1 cellular context compared by ENCODE assay signal in genomic region chr6:3869632-3870527, GRCh38.
TF ChIP-seq lines count a peak whose summit lies in the region.

No MANE protein-coding gene starts in this region.

TF ChIP-seq in HepG2, 621 proteins besides CTCF, POLR2A, EP300 and RAD21 (continues in another document):
- no peak for TF ChIP-seq KLF12 (CRISPR knock-in tag; IDR thresholded peaks at IDR 0.05; ENCODE audit: borderline replicate concordance)
- peak; percentile 88 for TF ChIP-seq ERF (CRISPR knock-in tag; IDR thresholded peaks at IDR 0.05)
- no peak for TF ChIP-seq ZNF737 (CRISPR knock-in tag; IDR thresholded peaks at IDR 0.05; ENCODE audit: borderline replicate concordance)
- peak; percentile 93 for TF ChIP-seq HDAC2 (CRISPR knock-in tag; IDR thresholded peaks at IDR 0.05)
- no peak for TF ChIP-seq ARNT2 (CRISPR knock-in tag; IDR thresholded peaks at IDR 0.05; ENCODE audit: low read depth)
- TF ChIP-seq MTF1 (CRISPR knock-in tag; IDR thresholded peaks at IDR 0.05), result no peak
- TF ChIP-seq ATF6 (CRISPR knock-in tag; conservative IDR thresholded peaks at IDR 0.05), result peak; percentile 59; the same call in 1 of the 2 replicates
- TF ChIP-seq, protein P1, sequence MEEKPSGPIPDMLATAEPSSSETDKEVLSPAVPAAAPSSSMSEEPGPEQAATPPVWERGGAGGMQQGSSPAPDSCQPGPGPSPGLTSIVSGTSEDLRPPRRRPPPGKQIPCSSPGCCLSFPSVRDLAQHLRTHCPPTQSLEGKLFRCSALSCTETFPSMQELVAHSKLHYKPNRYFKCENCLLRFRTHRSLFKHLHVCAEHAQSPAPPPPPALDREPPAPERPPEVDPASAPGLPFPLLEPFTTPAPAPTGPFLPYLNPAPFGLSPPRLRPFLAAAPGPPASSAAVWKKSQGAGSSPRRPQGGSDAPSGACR (CRISPR knock-in tag; IDR thresholded peaks at IDR 0.05), result no peak
- TF ChIP-seq ZNF282 (IDR thresholded peaks at IDR 0.05; ENCODE audit: partially characterized antibody), result no peak
- TF ChIP-seq, protein P2, sequence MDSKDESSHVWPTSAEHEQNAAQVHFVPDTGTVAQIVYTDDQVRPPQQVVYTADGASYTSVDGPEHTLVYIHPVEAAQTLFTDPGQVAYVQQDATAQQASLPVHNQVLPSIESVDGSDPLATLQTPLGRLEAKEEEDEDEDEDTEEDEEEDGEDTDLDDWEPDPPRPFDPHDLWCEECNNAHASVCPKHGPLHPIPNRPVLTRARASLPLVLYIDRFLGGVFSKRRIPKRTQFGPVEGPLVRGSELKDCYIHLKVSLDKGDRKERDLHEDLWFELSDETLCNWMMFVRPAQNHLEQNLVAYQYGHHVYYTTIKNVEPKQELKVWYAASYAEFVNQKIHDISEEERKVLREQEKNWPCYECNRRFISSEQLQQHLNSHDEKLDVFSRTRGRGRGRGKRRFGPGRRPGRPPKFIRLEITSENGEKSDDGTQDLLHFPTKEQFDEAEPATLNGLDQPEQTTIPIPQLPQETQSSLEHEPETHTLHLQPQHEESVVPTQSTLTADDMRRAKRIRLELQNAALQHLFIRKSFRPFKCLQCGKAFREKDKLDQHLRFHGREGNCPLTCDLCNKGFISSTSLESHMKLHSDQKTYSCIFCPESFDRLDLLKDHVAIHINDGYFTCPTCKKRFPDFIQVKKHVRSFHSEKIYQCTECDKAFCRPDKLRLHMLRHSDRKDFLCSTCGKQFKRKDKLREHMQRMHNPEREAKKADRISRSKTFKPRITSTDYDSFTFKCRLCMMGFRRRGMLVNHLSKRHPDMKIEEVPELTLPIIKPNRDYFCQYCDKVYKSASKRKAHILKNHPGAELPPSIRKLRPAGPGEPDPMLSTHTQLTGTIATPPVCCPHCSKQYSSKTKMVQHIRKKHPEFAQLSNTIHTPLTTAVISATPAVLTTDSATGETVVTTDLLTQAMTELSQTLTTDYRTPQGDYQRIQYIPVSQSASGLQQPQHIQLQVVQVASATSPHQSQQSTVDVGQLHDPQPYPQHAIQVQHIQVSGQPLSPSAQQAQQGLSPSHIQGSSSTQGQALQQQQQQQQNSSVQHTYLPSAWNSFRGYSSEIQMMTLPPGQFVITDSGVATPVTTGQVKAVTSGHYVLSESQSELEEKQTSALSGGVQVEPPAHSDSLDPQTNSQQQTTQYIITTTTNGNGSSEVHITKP (CRISPR knock-in tag; IDR thresholded peaks at IDR 0.05; ENCODE audit: low read depth), result peak; percentile 64; the same call in 1 of the 2 replicates
- TF ChIP-seq ZNF18 (CRISPR knock-in tag; IDR thresholded peaks at IDR 0.05; ENCODE audit: insufficient replicate concordance), result no peak
- no peak for TF ChIP-seq KMT2B (CRISPR knock-in tag; IDR thresholded peaks at IDR 0.05)
- peak; percentile 91 for TF ChIP-seq CEBPG (CRISPR knock-in tag; IDR thresholded peaks at IDR 0.05)
- no peak for TF ChIP-seq TP53 (CRISPR knock-in tag; conservative IDR thresholded peaks at IDR 0.05)
- TF ChIP-seq ZIK1 (CRISPR knock-in tag; IDR thresholded peaks at IDR 0.05; ENCODE audit: borderline replicate concordance, low read depth), result no peak
- 0 out of 2 replicates have a peak, but pooled peaks have one; percentile 57 for TF ChIP-seq GLI4 (CRISPR knock-in tag; IDR thresholded peaks at IDR 0.05; ENCODE audit: borderline replicate concordance)
- TF ChIP-seq ZNF558 (CRISPR knock-in tag; IDR thresholded peaks at IDR 0.05; ENCODE audit: borderline replicate concordance), result no peak
- peak; percentile 73 for TF ChIP-seq PPARG (CRISPR knock-in tag; conservative IDR thresholded peaks at IDR 0.05)
- no peak for TF ChIP-seq SALL2 (CRISPR knock-in tag; IDR thresholded peaks at IDR 0.05)
- TF ChIP-seq BHLHE40 (IDR thresholded peaks at IDR 0.05; ENCODE audit: low read length), result no peak
- TF ChIP-seq XBP1 (CRISPR knock-in tag; IDR thresholded peaks at IDR 0.05), result no peak
- TF ChIP-seq ZFP1 (CRISPR knock-in tag; IDR thresholded peaks at IDR 0.05), result 0 out of 2 replicates have a peak, but pooled peaks have one; percentile 39
- TF ChIP-seq, protein P3, sequence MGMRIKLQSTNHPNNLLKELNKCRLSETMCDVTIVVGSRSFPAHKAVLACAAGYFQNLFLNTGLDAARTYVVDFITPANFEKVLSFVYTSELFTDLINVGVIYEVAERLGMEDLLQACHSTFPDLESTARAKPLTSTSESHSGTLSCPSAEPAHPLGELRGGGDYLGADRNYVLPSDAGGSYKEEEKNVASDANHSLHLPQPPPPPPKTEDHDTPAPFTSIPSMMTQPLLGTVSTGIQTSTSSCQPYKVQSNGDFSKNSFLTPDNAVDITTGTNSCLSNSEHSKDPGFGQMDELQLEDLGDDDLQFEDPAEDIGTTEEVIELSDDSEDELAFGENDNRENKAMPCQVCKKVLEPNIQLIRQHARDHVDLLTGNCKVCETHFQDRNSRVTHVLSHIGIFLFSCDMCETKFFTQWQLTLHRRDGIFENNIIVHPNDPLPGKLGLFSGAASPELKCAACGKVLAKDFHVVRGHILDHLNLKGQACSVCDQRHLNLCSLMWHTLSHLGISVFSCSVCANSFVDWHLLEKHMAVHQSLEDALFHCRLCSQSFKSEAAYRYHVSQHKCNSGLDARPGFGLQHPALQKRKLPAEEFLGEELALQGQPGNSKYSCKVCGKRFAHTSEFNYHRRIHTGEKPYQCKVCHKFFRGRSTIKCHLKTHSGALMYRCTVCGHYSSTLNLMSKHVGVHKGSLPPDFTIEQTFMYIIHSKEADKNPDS (CRISPR knock-in tag; IDR thresholded peaks at IDR 0.05), result no peak
- TF ChIP-seq ZNF274 (CRISPR knock-in tag; IDR thresholded peaks at IDR 0.05), result peak; percentile 89
- no peak for TF ChIP-seq ZNF207 (IDR thresholded peaks at IDR 0.05; ENCODE audit: borderline replicate concordance)
- TF ChIP-seq ZNF839 (CRISPR knock-in tag; IDR thresholded peaks at IDR 0.05; ENCODE audit: borderline replicate concordance), result peak; percentile 68; the same call in 1 of the 2 replicates
- TF ChIP-seq TEAD3 (CRISPR knock-in tag; optimal IDR thresholded peaks at IDR 0.05; ENCODE audit: borderline replicate concordance), result peak; percentile 32
- TF ChIP-seq POLR2AphosphoS5 (IDR thresholded peaks at IDR 0.05; ENCODE audit: low read depth, low read length), result peak; percentile 71
- TF ChIP-seq ADNP (CRISPR knock-in tag; IDR thresholded peaks at IDR 0.05), result no peak
- TF ChIP-seq ARID2 (CRISPR knock-in tag; IDR thresholded peaks at IDR 0.05; ENCODE audit: borderline replicate concordance), result peak; percentile 20; the same call in 1 of the 2 replicates
- no peak for TF ChIP-seq ZNF543 (CRISPR knock-in tag; IDR thresholded peaks at IDR 0.05)
- TF ChIP-seq TCF7 (IDR thresholded peaks at IDR 0.05; ENCODE audit: low read depth), result peak; percentile 95
- TF ChIP-seq NBN (conservative IDR thresholded peaks at IDR 0.05), result no peak
- TF ChIP-seq ZNF383 (CRISPR knock-in tag; IDR thresholded peaks at IDR 0.05; ENCODE audit: borderline replicate concordance), result no peak
- TF ChIP-seq ZNF17 (CRISPR knock-in tag; IDR thresholded peaks at IDR 0.05), result no peak
- TF ChIP-seq, protein P4, sequence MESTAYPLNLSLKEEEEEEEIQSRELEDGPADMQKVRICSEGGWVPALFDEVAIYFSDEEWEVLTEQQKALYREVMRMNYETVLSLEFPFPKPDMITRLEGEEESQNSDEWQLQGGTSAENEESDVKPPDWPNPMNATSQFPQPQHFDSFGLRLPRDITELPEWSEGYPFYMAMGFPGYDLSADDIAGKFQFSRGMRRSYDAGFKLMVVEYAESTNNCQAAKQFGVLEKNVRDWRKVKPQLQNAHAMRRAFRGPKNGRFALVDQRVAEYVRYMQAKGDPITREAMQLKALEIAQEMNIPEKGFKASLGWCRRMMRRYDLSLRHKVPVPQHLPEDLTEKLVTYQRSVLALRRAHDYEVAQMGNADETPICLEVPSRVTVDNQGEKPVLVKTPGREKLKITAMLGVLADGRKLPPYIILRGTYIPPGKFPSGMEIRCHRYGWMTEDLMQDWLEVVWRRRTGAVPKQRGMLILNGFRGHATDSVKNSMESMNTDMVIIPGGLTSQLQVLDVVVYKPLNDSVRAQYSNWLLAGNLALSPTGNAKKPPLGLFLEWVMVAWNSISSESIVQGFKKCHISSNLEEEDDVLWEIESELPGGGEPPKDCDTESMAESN (CRISPR knock-in tag; conservative IDR thresholded peaks at IDR 0.05), result peak; percentile 29; the same call in 1 of the 2 replicates
- TF ChIP-seq, protein P5, sequence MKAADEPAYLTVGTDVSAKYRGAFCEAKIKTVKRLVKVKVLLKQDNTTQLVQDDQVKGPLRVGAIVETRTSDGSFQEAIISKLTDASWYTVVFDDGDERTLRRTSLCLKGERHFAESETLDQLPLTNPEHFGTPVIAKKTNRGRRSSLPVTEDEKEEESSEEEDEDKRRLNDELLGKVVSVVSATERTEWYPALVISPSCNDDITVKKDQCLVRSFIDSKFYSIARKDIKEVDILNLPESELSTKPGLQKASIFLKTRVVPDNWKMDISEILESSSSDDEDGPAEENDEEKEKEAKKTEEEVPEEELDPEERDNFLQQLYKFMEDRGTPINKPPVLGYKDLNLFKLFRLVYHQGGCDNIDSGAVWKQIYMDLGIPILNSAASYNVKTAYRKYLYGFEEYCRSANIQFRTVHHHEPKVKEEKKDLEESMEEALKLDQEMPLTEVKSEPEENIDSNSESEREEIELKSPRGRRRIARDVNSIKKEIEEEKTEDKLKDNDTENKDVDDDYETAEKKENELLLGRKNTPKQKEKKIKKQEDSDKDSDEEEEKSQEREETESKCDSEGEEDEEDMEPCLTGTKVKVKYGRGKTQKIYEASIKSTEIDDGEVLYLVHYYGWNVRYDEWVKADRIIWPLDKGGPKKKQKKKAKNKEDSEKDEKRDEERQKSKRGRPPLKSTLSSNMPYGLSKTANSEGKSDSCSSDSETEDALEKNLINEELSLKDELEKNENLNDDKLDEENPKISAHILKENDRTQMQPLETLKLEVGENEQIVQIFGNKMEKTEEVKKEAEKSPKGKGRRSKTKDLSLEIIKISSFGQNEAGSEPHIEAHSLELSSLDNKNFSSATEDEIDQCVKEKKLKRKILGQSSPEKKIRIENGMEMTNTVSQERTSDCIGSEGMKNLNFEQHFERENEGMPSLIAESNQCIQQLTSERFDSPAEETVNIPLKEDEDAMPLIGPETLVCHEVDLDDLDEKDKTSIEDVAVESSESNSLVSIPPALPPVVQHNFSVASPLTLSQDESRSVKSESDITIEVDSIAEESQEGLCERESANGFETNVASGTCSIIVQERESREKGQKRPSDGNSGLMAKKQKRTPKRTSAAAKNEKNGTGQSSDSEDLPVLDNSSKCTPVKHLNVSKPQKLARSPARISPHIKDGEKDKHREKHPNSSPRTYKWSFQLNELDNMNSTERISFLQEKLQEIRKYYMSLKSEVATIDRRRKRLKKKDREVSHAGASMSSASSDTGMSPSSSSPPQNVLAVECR (CRISPR knock-in tag; IDR thresholded peaks at IDR 0.05; ENCODE audit: borderline replicate concordance), result peak; percentile 55; the same call in 1 of the 2 replicates
- TF ChIP-seq ELF1 (CRISPR knock-in tag; IDR thresholded peaks at IDR 0.05), result peak; percentile 67; the same call in 1 of the 2 replicates
- no peak for TF ChIP-seq PAF1 (CRISPR knock-in tag; IDR thresholded peaks at IDR 0.05)
- no peak for TF ChIP-seq ZNF431 (CRISPR knock-in tag; IDR thresholded peaks at IDR 0.05; ENCODE audit: borderline replicate concordance, low read depth)
- no peak; the same call in 1 of the 2 replicates for TF ChIP-seq E2F5 (CRISPR knock-in tag; conservative IDR thresholded peaks at IDR 0.05)
- TF ChIP-seq ZSCAN21 (CRISPR knock-in tag; IDR thresholded peaks at IDR 0.05; ENCODE audit: borderline replicate concordance), result no peak
- TF ChIP-seq SKI (IDR thresholded peaks at IDR 0.05; ENCODE audit: partially characterized antibody), result no peak
- TF ChIP-seq EEA1 (CRISPR knock-in tag; IDR thresholded peaks at IDR 0.05; ENCODE audit: borderline replicate concordance), result no peak
- TF ChIP-seq ZNF773 (CRISPR knock-in tag; IDR thresholded peaks at IDR 0.05; ENCODE audit: borderline replicate concordance), result no peak
- TF ChIP-seq MBD4 (IDR thresholded peaks at IDR 0.05; ENCODE audit: borderline replicate concordance, low read length), result peak; percentile 72; the same call in 1 of the 2 replicates
